Comparison of ENCODE assay signal across 8 cellular contexts in genomic region chr16:66695474-66695934, GRCh38. TPM values are rescaled to one million over a fixed set of nuclear protein-coding genes. Genes with fewer than 3 reads are reported as not detected.
DNase-seq lines count a peak whose midpoint lies in the region; ATAC-seq and TF ChIP-seq lines count a peak whose summit lies in the region.

No MANE protein-coding gene starts in this region.

- ATAC-seq in HG03280 (IDR thresholded peaks at IDR 0.05; ENCODE audit: unreplicated experiment) (no peak), HG03354 (IDR thresholded peaks at IDR 0.05; ENCODE audit: poor library complexity, severe bottlenecking, unreplicated experiment) (no peak), HG02840 (IDR thresholded peaks at IDR 0.05; ENCODE audit: low FRiP score, unreplicated experiment) (no peak)

- H3K9me3 ChIP-seq in HUES48 (ENCODE audit: control insufficient read depth, insufficient read depth, low read length) (no peaks in the 10 kb centered on the region), tibial nerve (no peaks in the 10 kb centered on the region)

- H3K36me3 ChIP-seq in HUES48 (ENCODE audit: control insufficient read depth, insufficient read depth, low read length) (no peaks in the 10 kb centered on the region), tibial nerve (no peaks in the 10 kb centered on the region)

- no peaks in the 10 kb centered on the region for H3K27me3 ChIP-seq in HUES48 (ENCODE audit: control insufficient read depth, insufficient read depth, low read length)
- H3K27me3 ChIP-seq in tibial nerve = no peaks in the 10 kb centered on the region

- WGBS in lower leg skin, 2 donors = 35 to 40% methylated on average over 4 to 8 of the region's 8 CpGs
- WGBS in tibial nerve, 2 donors = 43 to 49% methylated on average over 8 of the region's 8 CpGs

- DNase-seq in 8988T (peak; percentile 37), anterior cingulate cortex (lab: John Stamatoyannopoulos, UW) (peak in 45 of 58 donors; percentile 14 to 77 (median 43)), lower leg skin (ENCODE audit: low spot score in 2 of 2) (no peak), tibial nerve (ENCODE audit: low spot score in 2 of 2) (no peak)

- H3K4me1 ChIP-seq in HUES48 (ENCODE audit: control insufficient read depth, insufficient read depth, low read length) (peaks cover 25% of the 10 kb centered on the region), tibial nerve (peaks cover 0 to 25% (median 7%) of the 10 kb centered on the region in 4 donors)

- TF ChIP-seq CTCF in lower leg skin (IDR thresholded peaks at IDR 0.05) (no peak), tibial nerve (IDR thresholded peaks at IDR 0.05) (no peak)

- peak overlapping the region; percentile 78 for H3K4me3 ChIP-seq in HUES48 (ENCODE audit: low read depth, low read length)
- peak overlapping the region; percentile 58 for H3K4me3 ChIP-seq in lower leg skin (ENCODE audit: low read depth, poor library complexity, severe bottlenecking)
- peak overlapping the region; percentile 65 to 86 (median 66) for H3K4me3 ChIP-seq in tibial nerve

- TF ChIP-seq POLR2A in lower leg skin (IDR thresholded peaks at IDR 0.05) = no peak
- no peak for TF ChIP-seq POLR2A in tibial nerve (IDR thresholded peaks at IDR 0.05)

- intact Hi-C loops in lower leg skin (cut with DNase I; ENCODE audit: low total_unique reads) = no loop called here

- H3K27ac ChIP-seq in HUES48 (ENCODE audit: low read depth, low read length) = no peak overlapping the region
- peak overlapping the region in 2 of 4 donors; percentile 76 to 80 for H3K27ac ChIP-seq in tibial nerve

- TF ChIP-seq EP300 in tibial nerve (IDR thresholded peaks at IDR 0.05) = no peak

- H3K9ac ChIP-seq in HUES48 (ENCODE audit: low read depth, low read length) = peak overlapping the region; percentile 77; the same call in 1 of the 2 replicates

RNA-seq across cellular contexts. Expression of gene CMTM4, which starts 1.0 kb away (rescaled TPM):
- total RNA-seq in lower leg skin = 10 to 100 TPM; 11.1 to 30.2 (median 22.5) TPM
- 10 to 100 TPM; 14.2 to 22.7 (median 19.6) TPM for total RNA-seq in tibial nerve

RNA-seq across cellular contexts. Expression of gene DYNC1LI2, which starts 55.9 kb away (rescaled TPM):
- 100 to 1,000 TPM in 2 of 4 donors, 10 to 100 TPM in 2; 59.3 to 194 (median 111) TPM for total RNA-seq in lower leg skin
- total RNA-seq in tibial nerve = 100 to 1,000 TPM; 248 to 363 (median 266) TPM

Comparison
In these comparisons a context has a peak if more than half of its experiments do, and no peak if none do; other contexts are left out.
1. DNase-seq: peak in 8988T (single experiment) and anterior cingulate cortex (45 of 58); none in lower leg skin (0 of 2) and tibial nerve (0 of 2).
2. Peak in every context shown above with its lines, with median percentiles within 50 percentile points of each other: H3K4me3 ChIP-seq.